8 cellular contexts compared by ENCODE assay signal in the genomic region with DNA sequence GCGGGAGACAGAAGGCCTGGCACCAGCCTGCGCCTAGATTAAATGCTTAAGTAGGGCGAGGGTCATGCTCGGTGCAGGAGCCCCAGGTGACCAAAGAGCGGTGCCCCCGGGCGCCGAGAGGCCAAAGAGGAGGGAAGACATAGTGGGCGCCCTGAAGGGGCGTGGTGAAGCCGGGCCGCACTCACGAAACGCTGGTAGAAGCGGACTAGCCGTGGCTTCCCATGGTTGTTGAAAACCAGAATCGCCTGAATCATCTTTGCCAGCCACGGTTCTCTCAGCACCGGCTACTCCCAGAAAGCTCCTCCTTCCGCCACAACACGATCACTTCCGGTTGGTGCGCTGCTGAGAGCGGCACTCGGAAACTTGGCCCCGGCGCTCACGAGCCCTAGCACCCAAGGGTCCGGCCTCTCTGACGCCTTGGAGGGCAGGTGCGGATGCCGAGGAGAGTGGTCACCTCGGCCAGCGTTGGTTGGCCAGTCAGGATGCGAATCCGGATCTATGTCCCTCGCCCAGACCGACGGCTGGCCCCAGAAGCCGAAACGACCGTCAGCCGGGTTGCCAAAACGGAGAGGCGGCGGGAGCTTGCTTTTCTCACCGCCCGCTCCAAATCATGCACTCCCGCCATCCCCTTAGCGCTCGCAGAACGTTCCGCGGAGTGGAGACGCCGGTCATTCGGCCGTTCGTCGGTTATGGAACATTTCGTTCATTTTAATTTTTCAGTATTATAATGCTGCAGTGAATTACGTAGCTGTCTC.
A peak's percentile ranks its signal among the peaks of the same experiment; 100 is the strongest.
DNase-seq lines count a peak whose midpoint lies in the region; ATAC-seq and TF ChIP-seq lines count a peak whose summit lies in the region.

Gene AP3S2 (minus strand): TSS at position 299 of the 755 bp plus-strand sequence. CDS start 45 bp downstream, at position 254.

- TF ChIP-seq CTCF in coronary artery (IDR thresholded peaks at IDR 0.05): no peak

- H3K27ac ChIP-seq in coronary artery: peak within 1 kb of the TSS; percentile 81 to 95

- DNase-seq in AML-193 (lab: John Stamatoyannopoulos, UW) (peak; percentile 86 to 89), NCI-H510A treated with DMSO at 0.1 percent for 48 hours (lab: John Stamatoyannopoulos, UW) (peak; percentile 78), coronary artery (ENCODE audit: low spot score) (peak; percentile 96), left kidney (ENCODE audit: low read depth, low spot score) (peak; percentile 98)
- DNase-seq in activated CD4-positive, alpha-beta T cell treated with anti-CD3 and anti-CD28 coated beads for 48 hours: peak; percentile 94
- peak; percentile 89 to 91 for DNase-seq in stimulated activated CD4-positive, alpha-beta T cell treated with anti-CD3 and anti-CD28 coated beads, Interleukin-2, amount 100 ng/mL, for 24 hours

- H3K4me3 ChIP-seq in coronary artery: peak within 1 kb of the TSS; percentile 82

- peak; percentile 80 for ATAC-seq in GM19043 (IDR thresholded peaks at IDR 0.05; ENCODE audit: low read depth, unreplicated experiment)
- peak; percentile 90 for ATAC-seq in HG03378 (IDR thresholded peaks at IDR 0.05; ENCODE audit: unreplicated experiment)

Comparison
In these comparisons a context has a peak if more than half of its experiments do, and no peak if none do; other contexts are left out.
1. Peak in every context shown above with its lines: DNase-seq, ATAC-seq, H3K4me3 ChIP-seq and H3K27ac ChIP-seq.